In the genomic region with DNA sequence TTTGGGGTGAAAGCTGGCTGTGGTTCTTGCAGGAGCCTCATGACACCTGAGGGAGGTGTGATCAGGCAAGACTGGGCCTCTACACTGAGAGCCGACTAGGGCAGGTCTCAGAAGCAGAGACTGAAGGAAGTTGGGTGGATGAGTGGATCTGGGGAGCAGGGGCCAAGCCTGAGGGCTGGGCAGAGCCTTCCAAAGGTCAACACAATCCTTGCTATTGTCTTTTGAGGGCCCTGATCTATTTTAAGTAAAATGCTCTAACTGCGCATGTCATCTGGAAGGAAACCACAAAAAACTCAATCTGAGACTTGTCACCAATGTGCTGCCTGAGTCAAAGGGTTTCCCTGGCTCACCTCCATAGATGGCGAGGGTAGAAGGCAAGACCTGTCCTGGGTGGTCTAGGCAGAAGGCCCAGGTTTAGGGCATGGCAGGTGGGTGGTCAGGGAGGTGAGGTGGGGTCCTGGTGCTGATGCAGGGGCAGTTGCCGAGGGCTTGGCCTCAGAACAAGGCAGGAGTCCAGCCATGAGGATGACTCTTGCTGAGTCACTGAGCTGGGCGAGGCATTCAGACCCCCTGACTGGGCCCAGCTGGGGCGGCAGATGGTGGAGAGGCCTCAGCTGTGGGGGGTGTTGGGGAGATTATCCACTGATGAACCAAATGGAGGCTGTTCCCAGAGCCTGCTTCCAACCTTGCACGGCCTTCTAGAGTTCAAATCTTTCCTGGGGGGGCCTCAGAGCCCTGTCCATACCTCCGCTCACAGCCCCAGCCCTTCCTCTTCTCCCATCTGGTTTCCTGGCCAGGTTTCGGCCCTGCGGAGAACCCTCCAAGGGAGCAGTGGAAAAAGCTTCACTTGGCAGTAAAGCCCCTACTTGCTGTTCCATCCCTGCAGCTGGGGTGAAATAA, we compare ENCODE assay signal across 1 cellular context.
TF ChIP-seq lines count a peak whose summit lies in the region.

No MANE protein-coding gene starts in this region.

TF ChIP-seq in H1, 55 proteins besides CTCF, POLR2A, EP300 and RAD21:
- TF ChIP-seq, protein P1, sequence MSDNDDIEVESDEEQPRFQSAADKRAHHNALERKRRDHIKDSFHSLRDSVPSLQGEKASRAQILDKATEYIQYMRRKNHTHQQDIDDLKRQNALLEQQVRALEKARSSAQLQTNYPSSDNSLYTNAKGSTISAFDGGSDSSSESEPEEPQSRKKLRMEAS (IDR thresholded peaks at IDR 0.05): 0 out of 2 replicates have a peak, but pooled peaks have one; percentile 16
- TF ChIP-seq MAFK (IDR thresholded peaks at IDR 0.05; ENCODE audit: low read depth, low read length): peak; percentile 55; the same call in 1 of the 2 replicates
- no peak for TF ChIP-seq NRF1 (IDR thresholded peaks at IDR 0.05; ENCODE audit: low read depth, low read length)
- peak; percentile 54 for TF ChIP-seq BACH1 (IDR thresholded peaks at IDR 0.05; ENCODE audit: low read length)
- no peak for TF ChIP-seq EZH2 (IDR thresholded peaks at IDR 0.05; ENCODE audit: low read depth, low read length, severe bottlenecking)
